12 cellular contexts compared by ENCODE assay signal in the genomic region with DNA sequence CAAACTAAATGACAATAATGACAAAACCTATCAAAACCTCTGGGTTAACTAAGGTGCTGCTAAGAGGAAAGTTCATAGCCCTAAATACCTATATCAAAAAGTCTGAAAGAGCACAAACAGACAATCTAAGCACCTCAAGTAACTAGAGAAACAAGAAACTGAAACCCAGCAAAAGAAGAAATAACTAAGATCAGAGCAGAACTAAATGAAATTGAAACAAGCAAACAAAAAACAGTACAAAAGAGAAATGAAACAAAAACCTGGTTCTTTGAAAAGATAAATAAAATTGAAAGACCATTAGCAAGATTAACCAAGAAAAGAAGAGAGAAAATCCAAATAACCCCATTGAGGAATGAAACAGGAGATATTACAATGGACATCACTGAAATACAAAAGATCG. TPM values are rescaled to one million over a fixed set of nuclear protein-coding genes. Genes with fewer than 3 reads are reported as not detected.
DNase-seq lines count a peak whose midpoint lies in the region; ATAC-seq and TF ChIP-seq lines count a peak whose summit lies in the region.
"Had no signal": no experiment of that assay in that cellular context is flagged by ENCODE, and none has a peak within 500 bp of the region (broad histone marks: within the 10 kb centered on the region; RNA-seq: fewer than 3 reads in every experiment).

No MANE protein-coding gene starts in this region.

- CTCF ChIA-PET in activated B cell treated with CpG ODN at 0.5 μM for 24 hours (lab: Charles Lee), result no interaction called here

- peak; percentile 69 for ATAC-seq in GM18858 (IDR thresholded peaks at IDR 0.05; ENCODE audit: unreplicated experiment)
- peak; percentile 97 for ATAC-seq in GM21390 (IDR thresholded peaks at IDR 0.05; ENCODE audit: unreplicated experiment)
- ATAC-seq in HG03135 (IDR thresholded peaks at IDR 0.05; ENCODE audit: unreplicated experiment), result peak; percentile 67
- ATAC-seq in activated B cell treated with CpG ODN at 0.5 μM for 24 hours (ENCODE audit: low read depth), result peak; percentile 58
- no peak for ATAC-seq in HG03521 (IDR thresholded peaks at IDR 0.05; ENCODE audit: unreplicated experiment)
- ATAC-seq in HG03025 (IDR thresholded peaks at IDR 0.05; ENCODE audit: low FRiP score, unreplicated experiment), result no peak

- peaks cover 14% of the 10 kb centered on the region for H3K36me3 Mint-ChIP-seq in activated B cell treated with CpG ODN at 0.5 μM for 24 hours (ENCODE audit: low read depth)

- POLR2A ChIA-PET in activated B cell treated with CpG ODN at 0.5 μM for 24 hours (lab: Charles Lee), result no interaction called here

- no peak for TF ChIP-seq CTCF in activated B cell treated with CpG ODN at 0.5 μM for 24 hours (IDR thresholded peaks at IDR 0.05)

- peaks cover 6% of the 10 kb centered on the region for H3K9me3 Mint-ChIP-seq in activated B cell treated with CpG ODN at 0.5 μM for 24 hours

- intact Hi-C loops in activated B cell treated with CpG ODN at 0.5 μM for 24 hours (cut with micrococcal nuclease), result loop anchor here (1.0 kb wide), 1 partner anchor 12 kb away; no protein-coding TSS in a partner anchor

- H3K4me3 Mint-ChIP-seq in activated B cell treated with CpG ODN at 0.5 μM for 24 hours, result peak overlapping the region; percentile 63
- H3K4me3 Mint-ChIP-seq: nephron progenitor cell had no signal

- DNase-seq in activated B cell treated with CpG ODN at 0.5 μM for 24 hours (no peak), kidney glomerular epithelial cell (lab: John Stamatoyannopoulos, UW) (no peak), NCI-H2227 treated with DMSO at 0.1 percent for 48 hours (lab: John Stamatoyannopoulos, UW) (no peak)
- DNase-seq: kidney; NCI-H146; nephron progenitor cell; NK-92 treated with Interleukin-12 subunit alpha and Interleukin-12 subunit beta, amount 100 ng/mL, for 24 hours had no signal

- H3K4me1 Mint-ChIP-seq in activated B cell treated with CpG ODN at 0.5 μM for 24 hours, result peaks cover 67% of the 10 kb centered on the region
- H3K4me1 Mint-ChIP-seq: nephron progenitor cell had no signal

- H3K27me3 Mint-ChIP-seq in activated B cell treated with CpG ODN at 0.5 μM for 24 hours, result no peaks in the 10 kb centered on the region

- H3K27ac Mint-ChIP-seq in activated B cell treated with CpG ODN at 0.5 μM for 24 hours, result peak overlapping the region; percentile 83
- H3K27ac Mint-ChIP-seq: nephron progenitor cell had no signal

RNA-seq across cellular contexts. Expression of a gene that starts 44.8 kb away (rescaled TPM):
- total RNA-seq in activated B cell treated with CpG ODN at 0.5 μM for 24 hours, result 55.5 and 57.2 TPM in 2 replicates

Comparison
In these comparisons a context has a peak if more than half of its experiments do, and no peak if none do; other contexts are left out.
1. ATAC-seq: peak in GM18858 (single experiment), GM21390 (single experiment), HG03135 (single experiment) and activated B cell treated with CpG ODN at 0.5 μM for 24 hours (single experiment); none in HG03521 (single experiment) and HG03025 (single experiment).